ENCODE assay signal across 17 cellular contexts in genomic region chr9:37787059-37787458, GRCh38.
"Had no signal": no experiment of that assay in that cellular context is flagged by ENCODE, and none has a peak within 500 bp of the region (broad histone marks: within the 10 kb centered on the region; RNA-seq: fewer than 3 reads in every experiment).

No MANE protein-coding gene starts in this region.

- H3K4me2 ChIP-seq: neural progenitor cell had no signal

- H3K9ac ChIP-seq: neural progenitor cell had no signal

- H3K9me3 Mint-ChIP-seq: activated naive CD4-positive, alpha-beta T cell treated with anti-CD3 and anti-CD28 coated beads, Interleukin-2, amount 50 U/mL, for 72 hours; activated T-helper 2 cell treated with anti-CD3 and anti-CD28 coated beads, Interferon-gamma antibody, Interleukin-2, Interleukin-4, amounts not matched to agents 10 μg/mL and 5 μg/mL and 100 μg/mL, durations not matched to agents 14 hours and 24 hours and 36 hours; neural progenitor cell had no signal

- H3K36me3 ChIP-seq: neural progenitor cell had no signal

- H3K27me3 ChIP-seq: upper lobe of left lung had no signal

- H3K4me3 ChIP-seq: dorsolateral prefrontal cortex, neural progenitor cell, upper lobe of left lung had no signal

- DNase-seq: activated CD4-positive, CD25-positive, alpha-beta regulatory T cell treated with anti-CD3 and anti-CD28 coated beads, Interleukin-2, amount 50 U/mL, for 72 hours; activated T-cell treated with anti-CD3 and anti-CD28 coated beads for 4 hours; anterior cingulate cortex; cerebellar nuclear complex; dorsolateral prefrontal cortex; head of caudate nucleus; mesendoderm; stimulated activated CD4-positive, alpha-beta T cell treated with anti-CD3 and anti-CD28 coated beads, Interleukin-2, amount 100 ng/mL, for 48 hours; stimulated activated naive CD4-positive, alpha-beta T cell treated with Interleukin-2 at 50 U/mL for 16 hours had no signal

- H2AFZ ChIP-seq: neural progenitor cell had no signal

- H3K27ac ChIP-seq: dorsolateral prefrontal cortex, neural progenitor cell had no signal

- H3K9me3 ChIP-seq: upper lobe of left lung had no signal

- ATAC-seq: activated naive CD4-positive, alpha-beta T cell treated with anti-CD3 and anti-CD28 coated beads, Interleukin-2, amount 50 U/mL, for 72 hours; esophagus mucosa; left lobe of liver; sciatic nerve had no signal

- H3K27ac Mint-ChIP-seq: activated T-helper 2 cell treated with anti-CD3 and anti-CD28 coated beads, Interferon-gamma antibody, Interleukin-2, Interleukin-4, amounts not matched to agents 10 μg/mL and 5 μg/mL and 100 μg/mL, durations not matched to agents 14 hours and 24 hours and 36 hours; neural progenitor cell; progenitor cell of endocrine pancreas had no signal
